ENCODE assay signal across 29 cellular contexts in genomic region chr10:96924861-96925260, GRCh38.
"Had no signal": no experiment of that assay in that cellular context is flagged by ENCODE, and none has a peak within 500 bp of the region (broad histone marks: within the 10 kb centered on the region; RNA-seq: fewer than 3 reads in every experiment).

No MANE protein-coding gene starts in this region.

- H3K27me3 ChIP-seq: brain microvascular endothelial cell, colonic mucosa, gastrocnemius medialis, heart left ventricle had no signal

- H3K36me3 ChIP-seq: brain microvascular endothelial cell, colonic mucosa, gastrocnemius medialis had no signal

- H3K27me3 Mint-ChIP-seq: activated CD8-positive, alpha-beta T cell treated with anti-CD3 and anti-CD28 coated beads for 36 hours; activated naive CD4-positive, alpha-beta T cell treated with anti-CD3 and anti-CD28 coated beads, Interleukin-2, amount 50 U/mL, for 24 hours; activated naive CD8-positive, alpha-beta T cell treated with anti-CD3 and anti-CD28 coated beads, Interleukin-2, amount 10 ng/mL, durations not matched to agents 7 days and 5 days; activated T-helper 17 cell treated with anti-CD3 and anti-CD28 coated beads, Interleukin-2, amount 50 U/mL, for 72 hours had no signal

- ATAC-seq: activated CD4-positive, CD25-positive, alpha-beta regulatory T cell treated with anti-CD3 and anti-CD28 coated beads, Interleukin-2, amount 50 U/mL, for 24 hours; activated CD8-positive, alpha-beta T cell treated with anti-CD3 and anti-CD28 coated beads for 36 hours; activated T-cell treated with anti-CD3 and anti-CD28 coated beads, Interleukin-2, amount 50 U/mL, for 4 hours; activated T-helper 17 cell treated with anti-CD3 and anti-CD28 coated beads, Interleukin-2, amount 50 U/mL, for 72 hours; esophagus mucosa; gastrocnemius medialis; heart left ventricle had no signal

- DNase-seq: activated CD4-positive, alpha-beta T cell treated with anti-CD3 and anti-CD28 coated beads for 48 hours; activated CD4-positive, alpha-beta T cell treated with anti-CD3 and anti-CD28 coated beads, Interleukin-2, amount 50 U/mL, for 1 hour; activated CD4-positive, alpha-beta T cell treated with anti-CD3 and anti-CD28 coated beads, Interleukin-2, amount 50 U/mL, for 48 hours; activated CD8-positive, alpha-beta memory T cell treated with anti-CD3 and anti-CD28 coated beads for 24 hours; activated CD8-positive, alpha-beta T cell treated with anti-CD3 and anti-CD28 coated beads for 36 hours; activated effector memory CD4-positive, alpha-beta T cell treated with Interleukin-2 at 50 U/mL for 16 hours; activated gamma-delta T cell treated with Interleukin-2 at 50 U/mL for 16 hours; activated naive CD4-positive, alpha-beta T cell treated with anti-CD3 and anti-CD28 coated beads for 36 hours; activated naive CD8-positive, alpha-beta T cell treated with anti-CD3 and anti-CD28 coated beads, Interleukin-2, amount 10 ng/mL, durations not matched to agents 7 days and 5 days; activated T-cell treated with anti-CD3 and anti-CD28 coated beads, Interleukin-2, amount 50 U/mL, for 4 hours; amniotic stem cell; anterior cingulate cortex; brain microvascular endothelial cell; central memory CD4-positive, alpha-beta T cell; cerebellar nuclear complex; colonic mucosa; effector CD8-positive, alpha-beta T cell; foreskin fibroblast; gastrocnemius medialis; glutamatergic neuron; heart left ventricle; hypothalamus; T-helper 2 cell had no signal

- FAIRE-seq: astrocyte, bronchial epithelial cell had no signal

- H3K9me3 ChIP-seq: colonic mucosa, gastrocnemius medialis had no signal

- H3K9me3 Mint-ChIP-seq: activated naive CD4-positive, alpha-beta T cell treated with anti-CD3 and anti-CD28 coated beads, Interleukin-2, amount 50 U/mL, for 24 hours; activated T-cell treated with anti-CD3 and anti-CD28 coated beads, Interleukin-2, amount 50 U/mL, for 4 hours; activated T-helper 17 cell treated with anti-CD3 and anti-CD28 coated beads, Interleukin-2, amount 50 U/mL, for 72 hours had no signal

- H3K4me1 ChIP-seq: colonic mucosa had no signal

- H3K4me3 Mint-ChIP-seq: activated CD8-positive, alpha-beta T cell treated with anti-CD3 and anti-CD28 coated beads for 36 hours; activated naive CD4-positive, alpha-beta T cell treated with anti-CD3 and anti-CD28 coated beads for 36 hours; activated naive CD4-positive, alpha-beta T cell treated with anti-CD3 and anti-CD28 coated beads, Interleukin-2, amount 50 U/mL, for 24 hours; activated naive CD8-positive, alpha-beta T cell treated with anti-CD3 and anti-CD28 coated beads, Interleukin-2, amount 10 ng/mL, durations not matched to agents 7 days and 5 days; activated T-cell treated with anti-CD3 and anti-CD28 coated beads, Interleukin-2, amount 50 U/mL, for 4 hours; activated T-helper 17 cell treated with anti-CD3 and anti-CD28 coated beads, Interleukin-2, amount 50 U/mL, for 72 hours had no signal

- H3K4me3 ChIP-seq: colonic mucosa, gastrocnemius medialis, heart left ventricle had no signal

- H3K27ac Mint-ChIP-seq: activated CD8-positive, alpha-beta T cell treated with anti-CD3 and anti-CD28 coated beads for 36 hours; activated naive CD4-positive, alpha-beta T cell treated with anti-CD3 and anti-CD28 coated beads for 36 hours; activated naive CD4-positive, alpha-beta T cell treated with anti-CD3 and anti-CD28 coated beads, Interleukin-2, amount 50 U/mL, for 24 hours; activated naive CD8-positive, alpha-beta T cell treated with anti-CD3 and anti-CD28 coated beads, Interleukin-2, amount 10 ng/mL, durations not matched to agents 7 days and 5 days; activated T-helper 17 cell treated with anti-CD3 and anti-CD28 coated beads, Interleukin-2, amount 50 U/mL, for 72 hours had no signal
